In the genomic region with DNA sequence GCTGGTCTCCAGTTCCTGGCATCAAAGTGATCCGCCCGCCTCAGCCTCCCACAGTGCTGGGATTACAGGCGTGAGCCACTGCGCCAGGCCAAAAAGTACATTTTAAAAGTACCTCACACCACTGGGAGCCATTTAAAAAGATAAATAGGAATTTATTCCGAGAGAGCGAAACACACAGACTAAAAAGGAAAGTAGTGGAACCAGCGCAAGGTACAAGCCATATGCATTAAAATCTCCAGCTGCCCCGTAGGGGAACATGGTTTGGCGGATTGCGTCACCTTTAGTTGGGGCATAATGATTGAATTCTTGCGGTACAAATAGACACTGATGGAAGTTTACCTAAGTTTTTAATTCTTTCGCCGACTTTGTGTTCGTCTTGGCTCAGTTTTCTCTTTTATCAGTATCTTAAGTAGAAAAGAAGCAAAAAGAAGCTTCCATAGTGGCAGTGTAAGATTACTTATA, we compare ENCODE assay signal across 1 cellular context.
A peak's percentile ranks its signal among the peaks of the same experiment; 100 is the strongest.
TF ChIP-seq lines count a peak whose summit lies in the region.

No MANE protein-coding gene starts in this region.

TF ChIP-seq in IMR-90, 13 proteins besides CTCF, POLR2A, EP300 and RAD21:
- TF ChIP-seq MAZ (IDR thresholded peaks at IDR 0.05; ENCODE audit: borderline replicate concordance, low read depth, low read length), result no peak
- TF ChIP-seq CEBPB (IDR thresholded peaks at IDR 0.05; ENCODE audit: low read depth, low read length), result peak; percentile 66
